In genomic region chr22:42167066-42167465, GRCh38 we compare ENCODE assay signal across 16 cellular contexts. TPM values are rescaled to one million over a fixed set of nuclear protein-coding genes. Genes with fewer than 3 reads are reported as not detected.
A peak's percentile ranks its signal among the peaks of the same experiment; 100 is the strongest.
DNase-seq lines count a peak whose midpoint lies in the region; ATAC-seq and TF ChIP-seq lines count a peak whose summit lies in the region.
"Had no signal": no experiment of that assay in that cellular context is flagged by ENCODE, and none has a peak within 500 bp of the region (broad histone marks: within the 10 kb centered on the region; RNA-seq: fewer than 3 reads in every experiment).

No MANE protein-coding gene starts in this region.

- no peak overlapping the region for H3K4me3 Mint-ChIP-seq in stimulated activated effector memory CD8-positive, alpha-beta T cell treated with anti-CD3 and anti-CD28 coated beads, Interleukin-12 subunit alpha, Interleukin-12 subunit beta, amount 100 ng/mL, for 72 hours
- H3K4me3 Mint-ChIP-seq in naive thymus-derived CD8-positive, alpha-beta T cell: no peak overlapping the region
- H3K4me3 Mint-ChIP-seq: CD14-positive monocyte; CD8-positive, alpha-beta T cell had no signal

- H3K27ac ChIP-seq in RWPE1: 0 out of 2 replicates have a peak overlapping the region, but pooled peaks have one; percentile 6
- H3K27ac ChIP-seq: 22Rv1, A549, GM23248, HL-60 had no signal

- H3K27ac Mint-ChIP-seq in stimulated activated effector memory CD8-positive, alpha-beta T cell treated with anti-CD3 and anti-CD28 coated beads, Interleukin-12 subunit alpha, Interleukin-12 subunit beta, amount 100 ng/mL, for 72 hours: peak overlapping the region; percentile 71
- H3K27ac Mint-ChIP-seq in naive thymus-derived CD8-positive, alpha-beta T cell: peak overlapping the region in 1 of 10 donors; percentile 29
- H3K27ac Mint-ChIP-seq: CD14-positive monocyte; CD8-positive, alpha-beta T cell had no signal

- no peak for TF ChIP-seq CTCF in RWPE1 (conservative IDR thresholded peaks at IDR 0.05; ENCODE audit: low read depth)

- peaks cover 50% of the 10 kb centered on the region for H3K36me3 Mint-ChIP-seq in stimulated activated effector memory CD8-positive, alpha-beta T cell treated with anti-CD3 and anti-CD28 coated beads, Interleukin-12 subunit alpha, Interleukin-12 subunit beta, amount 100 ng/mL, for 72 hours
- H3K36me3 Mint-ChIP-seq in naive thymus-derived CD8-positive, alpha-beta T cell: peaks cover 0 to 47% (median 3%) of the 10 kb centered on the region in 3 donors

- no peaks in the 10 kb centered on the region for H3K27me3 Mint-ChIP-seq in naive thymus-derived CD8-positive, alpha-beta T cell

- POLR2A ChIA-PET in RWPE1 (lab: Yijun Ruan, JAX; ENCODE audit: low non-redundant PET): interaction anchor here (0.5 kb wide), 1 partner anchor 488 kb away, joined by 4 read pairs; no protein-coding TSS in a partner anchor
- POLR2A ChIA-PET in naive thymus-derived CD8-positive, alpha-beta T cell (lab: Charles Lee): interaction anchor here (0.7 to 1.6 kb wide), 4 partner anchors 116 to 277 kb away, joined by 3 to 5 read pairs (median 5); no protein-coding TSS in a partner anchor

- CTCF ChIA-PET in RWPE1 (lab: Yijun Ruan, JAX): no interaction called here

- ATAC-seq in stimulated activated effector memory CD8-positive, alpha-beta T cell treated with anti-CD3 and anti-CD28 coated beads, Interleukin-12 subunit alpha, Interleukin-12 subunit beta, amount 100 ng/mL, for 72 hours: no peak
- no peak for ATAC-seq in naive thymus-derived CD8-positive, alpha-beta T cell
- ATAC-seq in HG02973 (IDR thresholded peaks at IDR 0.05; ENCODE audit: unreplicated experiment) (no peak), GM21529 (IDR thresholded peaks at IDR 0.05; ENCODE audit: unreplicated experiment) (no peak)
- ATAC-seq: A549; CD8-positive, alpha-beta T cell had no signal

- peaks cover 27% of the 10 kb centered on the region for H3K4me1 Mint-ChIP-seq in stimulated activated effector memory CD8-positive, alpha-beta T cell treated with anti-CD3 and anti-CD28 coated beads, Interleukin-12 subunit alpha, Interleukin-12 subunit beta, amount 100 ng/mL, for 72 hours
- H3K4me1 Mint-ChIP-seq in naive thymus-derived CD8-positive, alpha-beta T cell: peaks cover 14 to 26% (median 16%) of the 10 kb centered on the region in 4 donors
- H3K4me1 Mint-ChIP-seq: CD14-positive monocyte had no signal

- DNase-seq in activated effector memory CD4-positive, alpha-beta T cell treated with anti-CD3 and anti-CD28 coated beads, Interleukin-2, amount 50 U/mL, for 16 hours: peak; percentile 31
- no peak for DNase-seq in activated effector memory CD4-positive, alpha-beta T cell treated with Interleukin-2 at 50 U/mL for 16 hours
- DNase-seq in RWPE1 (ENCODE audit: low spot score): no peak
- no peak for DNase-seq in stimulated activated effector memory CD8-positive, alpha-beta T cell treated with anti-CD3 and anti-CD28 coated beads, Interleukin-12 subunit alpha, Interleukin-12 subunit beta, amount 100 ng/mL, for 72 hours (ENCODE audit: low spot score in 2 of 2)
- DNase-seq in naive thymus-derived CD8-positive, alpha-beta T cell: no peak
- DNase-seq: AML-193; Calu3; CD8-positive, alpha-beta T cell; GM23248 had no signal

- H3K9me3 Mint-ChIP-seq in stimulated activated effector memory CD8-positive, alpha-beta T cell treated with anti-CD3 and anti-CD28 coated beads, Interleukin-12 subunit alpha, Interleukin-12 subunit beta, amount 100 ng/mL, for 72 hours: no peaks in the 10 kb centered on the region
- no peaks in the 10 kb centered on the region for H3K9me3 Mint-ChIP-seq in naive thymus-derived CD8-positive, alpha-beta T cell
- H3K9me3 Mint-ChIP-seq: CD14-positive monocyte; CD8-positive, alpha-beta T cell had no signal

RNA-seq across cellular contexts. Expression of gene CYP2D6, which starts 36.5 kb away (rescaled TPM):
- 1 to 10 TPM; 9.2 to 9.6 TPM for total RNA-seq in naive thymus-derived CD8-positive, alpha-beta T cell
- polyA plus RNA-seq in naive thymus-derived CD8-positive, alpha-beta T cell: under 1 TPM in 1 of 3 donors, not detected in 2; 0.12 TPM
- total RNA-seq: GM23248, H4 had no signal
- polyA plus RNA-seq: CD14-positive monocyte had no signal
